In genomic region chr2:30219886-30220478, GRCh38 we compare ENCODE assay signal across 20 cellular contexts.
"Had no signal": no experiment of that assay in that cellular context is flagged by ENCODE, and none has a peak within 500 bp of the region (broad histone marks: within the 10 kb centered on the region; RNA-seq: fewer than 3 reads in every experiment).

No MANE protein-coding gene starts in this region.

- H3K9me3 ChIP-seq: ovary, right atrium auricular region, tibial artery, upper lobe of right lung, vagina had no signal

- H3K4me3 ChIP-seq: dorsolateral prefrontal cortex, ovary, right atrium auricular region, tibial artery, upper lobe of right lung, vagina had no signal

- H3K27ac Mint-ChIP-seq: mesothelial cell of epicardium had no signal

- H3K27me3 ChIP-seq: ovary, right atrium auricular region, tibial artery, upper lobe of right lung, vagina had no signal

- H3K4me3 Mint-ChIP-seq: effector memory CD8-positive, alpha-beta T cell; mesothelial cell of epicardium; natural killer cell; neural crest cell had no signal

- H3K36me3 ChIP-seq: ovary, right atrium auricular region, tibial artery, upper lobe of right lung, vagina had no signal

- H3K9me3 Mint-ChIP-seq: effector memory CD8-positive, alpha-beta T cell; mesothelial cell of epicardium; natural killer cell; neural crest cell had no signal

- H3K27ac ChIP-seq: dorsolateral prefrontal cortex, foreskin keratinocyte, ovary, right atrium auricular region, vagina had no signal

- H3K36me3 Mint-ChIP-seq: mesothelial cell of epicardium, natural killer cell had no signal

- H3K4me1 ChIP-seq: foreskin keratinocyte had no signal

- DNase-seq: cortex of kidney; dorsolateral prefrontal cortex; effector memory CD8-positive, alpha-beta T cell; foreskin keratinocyte; hippocampal formation; kidney glomerular epithelial cell; mammary epithelial cell; natural killer cell; nucleus accumbens; small intestine; stimulated activated CD4-positive, alpha-beta T cell treated with anti-CD3 and anti-CD28 coated beads, Interleukin-12 subunit alpha, Interleukin-12 subunit beta, amount 100 ng/mL, for 4 hours; stimulated activated naive CD8-positive, alpha-beta T cell treated with anti-CD3 and anti-CD28 coated beads, Interleukin-15, Interleukin-2, amounts not matched to agents 100 U/mL and 50 U/mL, for 24 hours; tibial artery; upper lobe of right lung had no signal

- ATAC-seq: effector memory CD8-positive, alpha-beta T cell; foreskin keratinocyte; left lobe of liver; natural killer cell; stimulated activated naive CD8-positive, alpha-beta T cell treated with anti-CD3 and anti-CD28 coated beads, Interleukin-15, Interleukin-2, amounts not matched to agents 100 U/mL and 50 U/mL, for 24 hours had no signal

- H3K27me3 Mint-ChIP-seq: effector memory CD8-positive, alpha-beta T cell had no signal
